Comparison of ENCODE assay signal across 1 cellular context in the genomic region with DNA sequence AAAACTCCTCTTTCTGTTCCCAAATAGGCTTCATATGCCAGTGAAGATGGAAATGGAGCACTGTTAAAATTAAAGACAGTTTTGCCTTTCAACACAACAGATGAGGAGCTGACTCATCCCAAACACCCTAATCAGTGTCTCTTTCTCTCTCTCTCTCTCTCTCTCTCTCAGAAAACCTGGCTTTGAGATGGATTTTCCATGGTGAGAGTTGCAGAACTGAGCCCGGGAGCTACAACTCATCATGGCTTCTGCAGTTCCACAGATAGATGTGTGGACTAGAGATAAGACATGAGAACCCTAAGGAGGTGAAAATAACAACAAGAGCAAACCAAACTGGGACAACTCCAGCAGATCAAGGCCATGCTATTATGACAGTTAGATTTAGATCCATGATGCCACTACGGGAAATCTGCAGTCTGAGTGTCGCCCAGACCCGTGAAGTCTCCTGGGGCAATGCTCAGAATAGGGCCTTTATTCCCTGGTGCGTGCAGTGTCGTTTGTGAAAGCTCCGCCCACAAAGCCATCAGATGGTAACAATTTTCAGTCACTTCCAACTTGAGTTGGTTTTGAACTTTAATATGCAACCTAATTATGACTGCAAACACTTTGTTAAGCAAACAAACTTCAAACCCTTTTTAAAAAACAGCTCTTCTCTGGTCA.
TF ChIP-seq lines count a peak whose summit lies in the region.

No MANE protein-coding gene starts in this region.

TF ChIP-seq in GM23338, 12 proteins besides CTCF, POLR2A, EP300 and RAD21 (continued from another document):
- TF ChIP-seq, protein P1, sequence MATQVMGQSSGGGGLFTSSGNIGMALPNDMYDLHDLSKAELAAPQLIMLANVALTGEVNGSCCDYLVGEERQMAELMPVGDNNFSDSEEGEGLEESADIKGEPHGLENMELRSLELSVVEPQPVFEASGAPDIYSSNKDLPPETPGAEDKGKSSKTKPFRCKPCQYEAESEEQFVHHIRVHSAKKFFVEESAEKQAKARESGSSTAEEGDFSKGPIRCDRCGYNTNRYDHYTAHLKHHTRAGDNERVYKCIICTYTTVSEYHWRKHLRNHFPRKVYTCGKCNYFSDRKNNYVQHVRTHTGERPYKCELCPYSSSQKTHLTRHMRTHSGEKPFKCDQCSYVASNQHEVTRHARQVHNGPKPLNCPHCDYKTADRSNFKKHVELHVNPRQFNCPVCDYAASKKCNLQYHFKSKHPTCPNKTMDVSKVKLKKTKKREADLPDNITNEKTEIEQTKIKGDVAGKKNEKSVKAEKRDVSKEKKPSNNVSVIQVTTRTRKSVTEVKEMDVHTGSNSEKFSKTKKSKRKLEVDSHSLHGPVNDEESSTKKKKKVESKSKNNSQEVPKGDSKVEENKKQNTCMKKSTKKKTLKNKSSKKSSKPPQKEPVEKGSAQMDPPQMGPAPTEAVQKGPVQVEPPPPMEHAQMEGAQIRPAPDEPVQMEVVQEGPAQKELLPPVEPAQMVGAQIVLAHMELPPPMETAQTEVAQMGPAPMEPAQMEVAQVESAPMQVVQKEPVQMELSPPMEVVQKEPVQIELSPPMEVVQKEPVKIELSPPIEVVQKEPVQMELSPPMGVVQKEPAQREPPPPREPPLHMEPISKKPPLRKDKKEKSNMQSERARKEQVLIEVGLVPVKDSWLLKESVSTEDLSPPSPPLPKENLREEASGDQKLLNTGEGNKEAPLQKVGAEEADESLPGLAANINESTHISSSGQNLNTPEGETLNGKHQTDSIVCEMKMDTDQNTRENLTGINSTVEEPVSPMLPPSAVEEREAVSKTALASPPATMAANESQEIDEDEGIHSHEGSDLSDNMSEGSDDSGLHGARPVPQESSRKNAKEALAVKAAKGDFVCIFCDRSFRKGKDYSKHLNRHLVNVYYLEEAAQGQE (IDR thresholded peaks at IDR 0.05; ENCODE audit: unreplicated experiment): no peak
- TF ChIP-seq EZH2 (IDR thresholded peaks at IDR 0.05; ENCODE audit: low read depth, unreplicated experiment) (no peak), NANOG (IDR thresholded peaks at IDR 0.05; ENCODE audit: borderline replicate concordance) (no peak)
- TF ChIP-seq, protein P2, sequence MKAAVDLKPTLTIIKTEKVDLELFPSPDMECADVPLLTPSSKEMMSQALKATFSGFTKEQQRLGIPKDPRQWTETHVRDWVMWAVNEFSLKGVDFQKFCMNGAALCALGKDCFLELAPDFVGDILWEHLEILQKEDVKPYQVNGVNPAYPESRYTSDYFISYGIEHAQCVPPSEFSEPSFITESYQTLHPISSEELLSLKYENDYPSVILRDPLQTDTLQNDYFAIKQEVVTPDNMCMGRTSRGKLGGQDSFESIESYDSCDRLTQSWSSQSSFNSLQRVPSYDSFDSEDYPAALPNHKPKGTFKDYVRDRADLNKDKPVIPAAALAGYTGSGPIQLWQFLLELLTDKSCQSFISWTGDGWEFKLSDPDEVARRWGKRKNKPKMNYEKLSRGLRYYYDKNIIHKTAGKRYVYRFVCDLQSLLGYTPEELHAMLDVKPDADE (IDR thresholded peaks at IDR 0.05): no peak
